In genomic region chr10:46053534-46054434, GRCh38 we compare ENCODE assay signal across 33 cellular contexts. TPM values are rescaled to one million over a fixed set of nuclear protein-coding genes. Genes with fewer than 3 reads are reported as not detected.
"Had no signal": no experiment of that assay in that cellular context is flagged by ENCODE, and none has a peak within 500 bp of the region (broad histone marks: within the 10 kb centered on the region; RNA-seq: fewer than 3 reads in every experiment).

No MANE protein-coding gene starts in this region.

- ATAC-seq: activated CD4-positive, CD25-positive, alpha-beta regulatory T cell treated with anti-CD3 and anti-CD28 coated beads, Interleukin-2, amount 50 U/mL, for 24 hours; activated CD8-positive, alpha-beta T cell treated with anti-CD3 and anti-CD28 coated beads, Interleukin-2, amount 10 ng/mL, durations not matched to agents 7 days and 5 days; body of pancreas; left colon; mucosa of descending colon; sciatic nerve had no signal

- H3K9me3 ChIP-seq: body of pancreas, suprapubic skin, transverse colon, vagina had no signal

- H3K4me1 Mint-ChIP-seq: activated naive CD4-positive, alpha-beta T cell treated with anti-CD3 and anti-CD28 coated beads, Interleukin-2, amount 50 U/mL, for 24 hours; memory B cell; stimulated activated memory B cell treated with anti-CD40 and anti-IgM and Interleukin-4, amounts not matched to agents 10 μg/mL and 1 μg/mL and 100 μg/mL, for 72 hours had no signal

- H3K36me3 ChIP-seq: cardiac muscle cell, stomach, suprapubic skin, transverse colon, vagina had no signal

- H3K4me1 ChIP-seq: body of pancreas, transverse colon, vagina had no signal

- H3K27ac ChIP-seq: body of pancreas, cardiac muscle cell, suprapubic skin, transverse colon, vagina had no signal

- H3K27me3 Mint-ChIP-seq: activated naive CD4-positive, alpha-beta T cell treated with anti-CD3 and anti-CD28 coated beads, Interleukin-2, amount 50 U/mL, for 24 hours; dendritic cell treated with granulocyte-macrophage colony-stimulating factor and Interleukin-4, amounts not matched to agents 40 ng/mL and 50 ng/mL, for 4 days had no signal

- DNase-seq: activated CD4-positive, alpha-beta T cell treated with anti-CD3 and anti-CD28 coated beads, Interleukin-2, amount 50 U/mL, for 1 hour; activated CD8-positive, alpha-beta T cell treated with anti-CD3 and anti-CD28 coated beads, Interleukin-2, amount 10 ng/mL, durations not matched to agents 7 days and 5 days; activated gamma-delta T cell treated with Interleukin-2 at 50 U/mL for 16 hours; anterior cingulate cortex; body of pancreas; effector CD8-positive, alpha-beta T cell; head of caudate nucleus; hypothalamus; islet precursor cell; left colon; mucosa of descending colon; nephron progenitor cell; nucleus accumbens; stimulated activated CD4-positive, alpha-beta T cell treated with anti-CD3 and anti-CD28 coated beads, Interleukin-15, amount 100 ng/mL, for 24 hours; stomach; T-helper 1 cell; T-helper 9 cell; transverse colon had no signal

- H3K27me3 ChIP-seq: body of pancreas, cardiac muscle cell, stomach, suprapubic skin, transverse colon, vagina had no signal

- H3K4me2 ChIP-seq: smooth muscle cell had no signal

- H3K9me3 Mint-ChIP-seq: activated naive CD4-positive, alpha-beta T cell treated with anti-CD3 and anti-CD28 coated beads, Interleukin-2, amount 50 U/mL, for 24 hours; activated T-helper 1 cell treated with anti-CD3 and anti-CD28 coated beads, Interleukin-12 subunit alpha, Interleukin-12 subunit beta, Interleukin-2, Interleukin-4 antibody, amounts not matched to agents 30 ng/mL and 10 ng/mL and 1 ng/mL, durations not matched to agents 14 hours and 24 hours and 36 hours had no signal

- H3K27ac Mint-ChIP-seq: activated CD8-positive, alpha-beta T cell treated with anti-CD3 and anti-CD28 coated beads, Interleukin-2, amount 10 ng/mL, durations not matched to agents 7 days and 5 days; activated naive CD4-positive, alpha-beta T cell treated with anti-CD3 and anti-CD28 coated beads, Interleukin-2, amount 50 U/mL, for 24 hours; activated T-helper 1 cell treated with anti-CD3 and anti-CD28 coated beads, Interleukin-12 subunit alpha, Interleukin-12 subunit beta, Interleukin-2, Interleukin-4 antibody, amounts not matched to agents 30 ng/mL and 10 ng/mL and 1 ng/mL, durations not matched to agents 14 hours and 24 hours and 36 hours; dendritic cell treated with granulocyte-macrophage colony-stimulating factor and Interleukin-4, amounts not matched to agents 40 ng/mL and 50 ng/mL, for 4 days; memory B cell; nephron progenitor cell; stimulated activated memory B cell treated with anti-CD40 and anti-IgM and Interleukin-4, amounts not matched to agents 10 μg/mL and 1 μg/mL and 100 μg/mL, for 72 hours had no signal

- H3K4me3 ChIP-seq: body of pancreas, cardiac muscle cell, mucosa of descending colon, smooth muscle cell, stomach, suprapubic skin, transverse colon, vagina had no signal

- H3K4me3 Mint-ChIP-seq: activated CD8-positive, alpha-beta T cell treated with anti-CD3 and anti-CD28 coated beads, Interleukin-2, amount 10 ng/mL, durations not matched to agents 7 days and 5 days; activated naive CD4-positive, alpha-beta T cell treated with anti-CD3 and anti-CD28 coated beads, Interleukin-2, amount 50 U/mL, for 24 hours; activated T-helper 1 cell treated with anti-CD3 and anti-CD28 coated beads, Interleukin-12 subunit alpha, Interleukin-12 subunit beta, Interleukin-2, Interleukin-4 antibody, amounts not matched to agents 30 ng/mL and 10 ng/mL and 1 ng/mL, durations not matched to agents 14 hours and 24 hours and 36 hours; dendritic cell treated with granulocyte-macrophage colony-stimulating factor and Interleukin-4, amounts not matched to agents 40 ng/mL and 50 ng/mL, for 4 days; memory B cell; nephron progenitor cell; stimulated activated memory B cell treated with anti-CD40 and anti-IgM and Interleukin-4, amounts not matched to agents 10 μg/mL and 1 μg/mL and 100 μg/mL, for 72 hours had no signal

RNA-seq across cellular contexts. Expression of gene MSMB, which starts 7.7 kb away (rescaled TPM):
- total RNA-seq: activated CD8-positive, alpha-beta T cell treated with anti-CD3 and anti-CD28 coated beads, Interleukin-2, amount 10 ng/mL, durations not matched to agents 7 days and 5 days; activated T-helper 1 cell treated with anti-CD3 and anti-CD28 coated beads, Interleukin-12 subunit alpha, Interleukin-12 subunit beta, Interleukin-2, Interleukin-4 antibody, amounts not matched to agents 30 ng/mL and 10 ng/mL and 1 ng/mL, durations not matched to agents 14 hours and 24 hours and 36 hours; body of pancreas; cardiac muscle cell; chondrocyte; endothelial cell of umbilical vein; frontal cortex; left colon; mucosa of descending colon; renal cortical epithelial cell; sciatic nerve; smooth muscle cell; transverse colon; vagina had no signal
- polyA plus RNA-seq: cardiac muscle cell, endothelial cell of umbilical vein had no signal
